ENCODE assay signal across 8 cellular contexts in the genomic region with DNA sequence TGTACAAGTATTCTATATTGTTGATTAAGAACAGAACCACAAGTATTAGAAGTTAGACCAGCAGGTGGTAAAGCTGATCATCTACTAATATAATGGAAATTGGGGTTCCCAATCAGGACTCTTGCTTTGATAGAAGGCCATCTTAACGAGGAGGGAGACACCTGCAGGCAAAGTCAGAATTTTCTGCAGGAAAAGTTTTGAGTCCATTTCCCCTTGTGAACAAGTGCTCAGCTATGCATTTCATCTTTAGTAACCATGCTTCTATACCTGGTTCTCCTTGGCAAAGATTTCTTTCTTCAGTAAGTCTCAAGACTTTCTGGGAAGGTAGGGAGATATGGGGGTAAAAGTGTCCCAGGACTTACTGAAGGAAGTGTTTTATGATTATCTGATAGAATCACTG. TPM values are rescaled to one million over a fixed set of nuclear protein-coding genes. Genes with fewer than 3 reads are reported as not detected.
DNase-seq lines count a peak whose midpoint lies in the region; ATAC-seq and TF ChIP-seq lines count a peak whose summit lies in the region.

No MANE protein-coding gene starts in this region.

- H3K9me3 Mint-ChIP-seq in Calu3 (ENCODE audit: low read depth, unreplicated experiment) (no peaks in the 10 kb centered on the region), GM23338 (no peaks in the 10 kb centered on the region)

- H3K9me3 ChIP-seq in WERI-Rb-1 (ENCODE audit: severe bottlenecking) (no peaks in the 10 kb centered on the region), psoas muscle (no peaks in the 10 kb centered on the region)

- H3K36me3 ChIP-seq in GM23338 (ENCODE audit: insufficient read depth) (no peaks in the 10 kb centered on the region), WERI-Rb-1 (no peaks in the 10 kb centered on the region), psoas muscle (ENCODE audit: insufficient read depth in 1 of 2, low read depth in 1 of 2) (no peaks in the 10 kb centered on the region)

- H3F3A ChIP-seq in GM23338 (replicated peaks; ENCODE audit: low read depth), result no peaks in the 10 kb centered on the region

- H3K27ac ChIP-seq in GM23338 (ENCODE audit: low read depth), result no peak overlapping the region
- no peak overlapping the region for H3K27ac ChIP-seq in WERI-Rb-1
- no peak overlapping the region for H3K27ac ChIP-seq in psoas muscle

- 3 to 25% (median 20%) methylated on average over 1 of the region's 1 CpG for WGBS in psoas muscle, 3 donors

- no peaks in the 10 kb centered on the region for H4K20me1 ChIP-seq in GM23338 (replicated peaks; ENCODE audit: insufficient read depth)

- BruUV-seq in Calu3 (replicated peaks; lab: Mats Ljungman, UMichigan), result no TSS peak

- CTCF ChIA-PET in Calu3 (lab: Charles Lee), result interaction anchor here (0.6 to 1.0 kb wide), 2 partner anchors 449 to 463 kb away, joined by 3 read pairs; no protein-coding TSS in a partner anchor

- no peaks in the 10 kb centered on the region for H3K27me3 Mint-ChIP-seq in Calu3 (ENCODE audit: unreplicated experiment)
- no peaks in the 10 kb centered on the region for H3K27me3 Mint-ChIP-seq in GM23338 (ENCODE audit: insufficient read depth, low read depth, poor library complexity)

- DNase-seq in Calu3 (peak; percentile 9), GM23338 (ENCODE audit: low spot score) (peak; percentile 69), WERI-Rb-1 (no peak), kidney tubule cell (ENCODE audit: low spot score) (peak; percentile 24), left colon (no peak), psoas muscle (no peak), 8988T (no peak)

- no peaks in the 10 kb centered on the region for H3K4me1 ChIP-seq in GM23338 (ENCODE audit: insufficient read depth)
- peaks cover 7% of the 10 kb centered on the region for H3K4me1 ChIP-seq in psoas muscle

- no peak overlapping the region for H3K4me3 ChIP-seq in GM23338
- no peak overlapping the region for H3K4me3 ChIP-seq in WERI-Rb-1 (ENCODE audit: low read depth, low read length)
- no peak overlapping the region for H3K4me3 ChIP-seq in psoas muscle

- H3K27me3 ChIP-seq in GM23338 (ENCODE audit: insufficient read depth) (no peaks in the 10 kb centered on the region), WERI-Rb-1 (ENCODE audit: insufficient read depth, low read depth, severe bottlenecking) (no peaks in the 10 kb centered on the region), psoas muscle (ENCODE audit: insufficient read depth in 3 of 3, low read length in 2 of 3) (no peaks in the 10 kb centered on the region)

- H2AFZ ChIP-seq in GM23338, result no peak overlapping the region

- H3K36me3 Mint-ChIP-seq in Calu3 (ENCODE audit: insufficient read depth, unreplicated experiment) (no peaks in the 10 kb centered on the region), GM23338 (ENCODE audit: low read depth) (no peaks in the 10 kb centered on the region)

- H3K79me2 ChIP-seq in GM23338 (replicated peaks; ENCODE audit: insufficient read depth), result no peaks in the 10 kb centered on the region

- peaks cover 9% of the 10 kb centered on the region for H3K4me1 Mint-ChIP-seq in Calu3 (ENCODE audit: low read depth, unreplicated experiment)
- peaks cover 3% of the 10 kb centered on the region; the same call in 1 of the 3 replicates for H3K4me1 Mint-ChIP-seq in GM23338

- no peak overlapping the region for H3K4me3 Mint-ChIP-seq in Calu3 (ENCODE audit: low read depth, unreplicated experiment)
- H3K4me3 Mint-ChIP-seq in GM23338, result no peak overlapping the region

- H3K4me2 ChIP-seq in GM23338, result no peak overlapping the region

- TF ChIP-seq CTCF in Calu3 (IDR thresholded peaks at IDR 0.05; ENCODE audit: unreplicated experiment) (no peak), GM23338 (conservative IDR thresholded peaks at IDR 0.05; ENCODE audit: low read depth in 2 of 2) (peak; percentile 67 to 71), WERI-Rb-1 (IDR thresholded peaks at IDR 0.05; ENCODE audit: low read depth, low read length) (0 out of 2 replicates have a peak, but pooled peaks have one; percentile 6), psoas muscle (IDR thresholded peaks at IDR 0.05) (no peak)

- intact Hi-C loops in Calu3 (cut with micrococcal nuclease; ENCODE audit: unreplicated experiment), result loop anchor here (2.0 kb wide), 1 partner anchor 449 kb away; no protein-coding TSS in a partner anchor
- intact Hi-C loops in left colon (cut with DNase I, micrococcal nuclease), result no loop called here
- intact Hi-C loops in psoas muscle (cut with DNase I), result no loop called here

- ATAC-seq in GM23338 (peak; percentile 67), HG02678 (IDR thresholded peaks at IDR 0.05; ENCODE audit: unreplicated experiment) (no peak), left colon (no peak), psoas muscle (no peak)

- no peaks in the 10 kb centered on the region for H3K9me2 ChIP-seq in GM23338 (ENCODE audit: insufficient read depth)

- H3K27ac Mint-ChIP-seq in Calu3 (ENCODE audit: unreplicated experiment) (no peak overlapping the region), GM23338 (no peak overlapping the region)

TF ChIP-seq in GM23338, 12 proteins besides CTCF, POLR2A, EP300 and RAD21 (continues in another document):
- no peak for TF ChIP-seq JUNB (IDR thresholded peaks at IDR 0.05; ENCODE audit: unreplicated experiment)
- TF ChIP-seq, protein P1, sequence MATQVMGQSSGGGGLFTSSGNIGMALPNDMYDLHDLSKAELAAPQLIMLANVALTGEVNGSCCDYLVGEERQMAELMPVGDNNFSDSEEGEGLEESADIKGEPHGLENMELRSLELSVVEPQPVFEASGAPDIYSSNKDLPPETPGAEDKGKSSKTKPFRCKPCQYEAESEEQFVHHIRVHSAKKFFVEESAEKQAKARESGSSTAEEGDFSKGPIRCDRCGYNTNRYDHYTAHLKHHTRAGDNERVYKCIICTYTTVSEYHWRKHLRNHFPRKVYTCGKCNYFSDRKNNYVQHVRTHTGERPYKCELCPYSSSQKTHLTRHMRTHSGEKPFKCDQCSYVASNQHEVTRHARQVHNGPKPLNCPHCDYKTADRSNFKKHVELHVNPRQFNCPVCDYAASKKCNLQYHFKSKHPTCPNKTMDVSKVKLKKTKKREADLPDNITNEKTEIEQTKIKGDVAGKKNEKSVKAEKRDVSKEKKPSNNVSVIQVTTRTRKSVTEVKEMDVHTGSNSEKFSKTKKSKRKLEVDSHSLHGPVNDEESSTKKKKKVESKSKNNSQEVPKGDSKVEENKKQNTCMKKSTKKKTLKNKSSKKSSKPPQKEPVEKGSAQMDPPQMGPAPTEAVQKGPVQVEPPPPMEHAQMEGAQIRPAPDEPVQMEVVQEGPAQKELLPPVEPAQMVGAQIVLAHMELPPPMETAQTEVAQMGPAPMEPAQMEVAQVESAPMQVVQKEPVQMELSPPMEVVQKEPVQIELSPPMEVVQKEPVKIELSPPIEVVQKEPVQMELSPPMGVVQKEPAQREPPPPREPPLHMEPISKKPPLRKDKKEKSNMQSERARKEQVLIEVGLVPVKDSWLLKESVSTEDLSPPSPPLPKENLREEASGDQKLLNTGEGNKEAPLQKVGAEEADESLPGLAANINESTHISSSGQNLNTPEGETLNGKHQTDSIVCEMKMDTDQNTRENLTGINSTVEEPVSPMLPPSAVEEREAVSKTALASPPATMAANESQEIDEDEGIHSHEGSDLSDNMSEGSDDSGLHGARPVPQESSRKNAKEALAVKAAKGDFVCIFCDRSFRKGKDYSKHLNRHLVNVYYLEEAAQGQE (IDR thresholded peaks at IDR 0.05; ENCODE audit: unreplicated experiment), result no peak
- no peak for TF ChIP-seq POLR2AphosphoS5 (IDR thresholded peaks at IDR 0.05; ENCODE audit: low read depth)
- TF ChIP-seq EZH2 (IDR thresholded peaks at IDR 0.05; ENCODE audit: low read depth, unreplicated experiment), result no peak
- TF ChIP-seq NANOG (IDR thresholded peaks at IDR 0.05; ENCODE audit: borderline replicate concordance), result no peak
- TF ChIP-seq STAT1 (IDR thresholded peaks at IDR 0.05; ENCODE audit: unreplicated experiment), result no peak
- no peak for TF ChIP-seq ZNF331 (CRISPR knock-in tag; IDR thresholded peaks at IDR 0.05; ENCODE audit: low read depth)
- TF ChIP-seq, protein P2, sequence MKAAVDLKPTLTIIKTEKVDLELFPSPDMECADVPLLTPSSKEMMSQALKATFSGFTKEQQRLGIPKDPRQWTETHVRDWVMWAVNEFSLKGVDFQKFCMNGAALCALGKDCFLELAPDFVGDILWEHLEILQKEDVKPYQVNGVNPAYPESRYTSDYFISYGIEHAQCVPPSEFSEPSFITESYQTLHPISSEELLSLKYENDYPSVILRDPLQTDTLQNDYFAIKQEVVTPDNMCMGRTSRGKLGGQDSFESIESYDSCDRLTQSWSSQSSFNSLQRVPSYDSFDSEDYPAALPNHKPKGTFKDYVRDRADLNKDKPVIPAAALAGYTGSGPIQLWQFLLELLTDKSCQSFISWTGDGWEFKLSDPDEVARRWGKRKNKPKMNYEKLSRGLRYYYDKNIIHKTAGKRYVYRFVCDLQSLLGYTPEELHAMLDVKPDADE (IDR thresholded peaks at IDR 0.05), result no peak
- TF ChIP-seq EZH2phosphoT487 (IDR thresholded peaks at IDR 0.05; ENCODE audit: unreplicated experiment), result no peak
- no peak for TF ChIP-seq CREB1 (CRISPR knock-in tag; IDR thresholded peaks at IDR 0.05; ENCODE audit: low read depth)

RNA-seq across cellular contexts. Expression of gene USPL1, which starts 36.1 kb away (rescaled TPM):
- total RNA-seq in Calu3 (2022) (11.2 and 11.9 TPM in 2 replicates), left colon (10 to 100 TPM in 1 of 2 donors, 1 to 10 TPM in 1; 9.4 to 10.3 TPM), psoas muscle (10 to 100 TPM; 11.2 to 18.4 (median 13.1) TPM)
- 17.9 and 24.1 TPM in 2 replicates for total RNA-seq in GM23338 (2014; rRNA removed; shearing (Covaris generic))
- polyA plus RNA-seq in GM23338 (2016; fragmentation: Nextera tagmentation; extraction: Ambion mirVana) (9.4 and 12.4 TPM in 2 replicates), psoas muscle (10 to 100 TPM in 2 of 3 donors, 1 to 10 TPM in 1; 6.6 to 17.3 (median 11.1) TPM)

Comparison
In these comparisons a context has a peak if more than half of its experiments do, and no peak if none do; other contexts are left out.
1. DNase-seq: peak in Calu3 (single experiment), GM23338 (single experiment) and kidney tubule cell (single experiment); none in WERI-Rb-1 (single experiment), left colon (0 of 2), psoas muscle (0 of 2) and 8988T (single experiment).
2. CTCF ChIP-seq: peak in GM23338 (2 of 2) and WERI-Rb-1 (single experiment); none in Calu3 (single experiment) and psoas muscle (single experiment).